18 cellular contexts compared by ENCODE assay signal in the genomic region with DNA sequence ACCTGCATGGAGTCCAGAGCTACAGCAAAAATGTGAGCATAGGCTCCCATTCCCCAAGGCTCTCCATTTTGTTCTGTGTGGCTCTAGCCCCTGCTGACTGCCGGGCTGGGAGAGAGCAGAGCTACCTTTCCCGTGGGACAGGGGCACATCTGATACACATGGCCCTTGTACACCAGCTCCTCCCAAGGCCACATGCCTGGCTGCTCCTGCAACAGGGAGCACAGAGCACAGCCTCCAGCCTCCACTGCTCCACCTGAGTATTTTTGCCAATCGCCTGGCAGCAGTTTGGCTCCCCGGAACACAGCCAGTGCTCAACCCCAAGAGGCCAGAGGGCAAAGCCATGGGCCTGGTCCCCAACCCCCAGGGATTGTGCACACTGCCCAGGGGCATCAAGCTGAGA.
"Had no signal": no experiment of that assay in that cellular context is flagged by ENCODE, and none has a peak within 500 bp of the region (broad histone marks: within the 10 kb centered on the region; RNA-seq: fewer than 3 reads in every experiment).

No MANE protein-coding gene starts in this region.

- H3K4me1 Mint-ChIP-seq: naive B cell; stimulated activated naive CD8-positive, alpha-beta T cell treated with anti-CD3 and anti-CD28 coated beads, Interleukin-15, amount 100 ng/mL, for 72 hours had no signal

- H3K27ac ChIP-seq: left lung, ovary, psoas muscle, suprapubic skin, transverse colon had no signal

- FAIRE-seq: keratinocyte had no signal

- H3K36me3 Mint-ChIP-seq: activated CD4-positive, alpha-beta memory T cell treated with anti-CD3 and anti-CD28 coated beads for 36 hours; activated naive CD4-positive, alpha-beta T cell treated with anti-CD3 and anti-CD28 coated beads, Interleukin-2, amount 50 U/mL, for 72 hours; naive B cell had no signal

- H3K27me3 ChIP-seq: left lung, ovary, suprapubic skin, transverse colon had no signal

- H3K9me3 ChIP-seq: ovary, suprapubic skin, transverse colon had no signal

- H3K27ac Mint-ChIP-seq: activated CD4-positive, alpha-beta memory T cell treated with anti-CD3 and anti-CD28 coated beads for 36 hours; activated CD4-positive, alpha-beta T cell treated with anti-CD3 and anti-CD28 coated beads for 36 hours; activated naive CD4-positive, alpha-beta T cell treated with anti-CD3 and anti-CD28 coated beads, Interleukin-2, amount 50 U/mL, for 72 hours; activated T-helper 1 cell treated with anti-CD3 and anti-CD28 coated beads, Interleukin-12 subunit alpha, Interleukin-12 subunit beta, Interleukin-2, Interleukin-4 antibody, amounts not matched to agents 30 ng/mL and 10 ng/mL and 1 ng/mL, durations not matched to agents 14 hours and 24 hours and 36 hours; stimulated activated naive CD8-positive, alpha-beta T cell treated with anti-CD3 and anti-CD28 coated beads, Interleukin-15, amount 100 ng/mL, for 72 hours had no signal

- H3K4me3 ChIP-seq: left lung, ovary, psoas muscle, suprapubic skin, transverse colon had no signal

- H3K9me3 Mint-ChIP-seq: activated naive CD4-positive, alpha-beta T cell treated with anti-CD3 and anti-CD28 coated beads, Interleukin-2, amount 50 U/mL, for 72 hours; activated T-helper 1 cell treated with anti-CD3 and anti-CD28 coated beads, Interleukin-12 subunit alpha, Interleukin-12 subunit beta, Interleukin-2, Interleukin-4 antibody, amounts not matched to agents 30 ng/mL and 10 ng/mL and 1 ng/mL, durations not matched to agents 14 hours and 24 hours and 36 hours; stimulated activated naive CD8-positive, alpha-beta T cell treated with anti-CD3 and anti-CD28 coated beads, Interleukin-15, amount 100 ng/mL, for 72 hours had no signal

- DNase-seq: activated CD4-positive, alpha-beta memory T cell treated with anti-CD3 and anti-CD28 coated beads for 36 hours; activated CD4-positive, alpha-beta T cell treated with anti-CD3 and anti-CD28 coated beads for 36 hours; activated gamma-delta T cell treated with Interleukin-2 at 50 U/mL for 16 hours; activated T-cell treated with anti-CD3 and anti-CD28 coated beads for 4 hours; amniotic stem cell; foreskin fibroblast; head of caudate nucleus; left lung; naive B cell; ovary; psoas muscle; stimulated activated naive CD8-positive, alpha-beta T cell treated with anti-CD3 and anti-CD28 coated beads, Interleukin-15, amount 100 ng/mL, for 72 hours; transverse colon had no signal

- H3K4me1 ChIP-seq: left lung, psoas muscle, suprapubic skin, transverse colon had no signal

- ATAC-seq: psoas muscle; stimulated activated naive CD8-positive, alpha-beta T cell treated with anti-CD3 and anti-CD28 coated beads, Interleukin-15, amount 100 ng/mL, for 72 hours had no signal

- H3K36me3 ChIP-seq: left lung, ovary, suprapubic skin, transverse colon had no signal

- H3K4me3 Mint-ChIP-seq: activated CD4-positive, alpha-beta memory T cell treated with anti-CD3 and anti-CD28 coated beads for 36 hours; activated CD4-positive, alpha-beta T cell treated with anti-CD3 and anti-CD28 coated beads for 36 hours; activated T-helper 1 cell treated with anti-CD3 and anti-CD28 coated beads, Interleukin-12 subunit alpha, Interleukin-12 subunit beta, Interleukin-2, Interleukin-4 antibody, amounts not matched to agents 30 ng/mL and 10 ng/mL and 1 ng/mL, durations not matched to agents 14 hours and 24 hours and 36 hours; naive B cell; neural crest cell; stimulated activated naive CD8-positive, alpha-beta T cell treated with anti-CD3 and anti-CD28 coated beads, Interleukin-15, amount 100 ng/mL, for 72 hours had no signal
